In the genomic region with DNA sequence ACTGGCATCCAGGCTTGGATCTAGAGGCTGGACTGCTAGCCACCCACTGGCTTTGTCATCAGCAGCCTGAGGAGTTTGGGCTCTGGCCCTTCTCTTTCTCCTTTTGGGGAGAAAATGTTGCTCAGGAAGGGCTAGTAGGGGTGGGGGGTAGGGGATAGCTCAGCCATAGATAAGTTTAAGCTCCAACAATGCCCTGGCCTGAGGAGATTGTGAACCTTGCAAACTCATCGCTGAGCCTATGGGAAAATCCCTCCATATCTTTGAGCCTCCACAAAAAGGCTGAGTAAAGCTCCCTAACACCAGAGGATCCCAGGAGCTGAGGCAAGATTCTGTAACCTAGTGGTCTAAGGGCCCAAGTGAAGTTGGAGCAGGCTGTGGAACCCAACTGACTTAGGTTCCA, we compare ENCODE assay signal across 21 cellular contexts.
"Had no signal": no experiment of that assay in that cellular context is flagged by ENCODE, and none has a peak within 500 bp of the region (broad histone marks: within the 10 kb centered on the region; RNA-seq: fewer than 3 reads in every experiment).

No MANE protein-coding gene starts in this region.

- H3K9me3 ChIP-seq: MG63, SJSA1 had no signal

- H3K27ac ChIP-seq: HL-60, SJSA1, SK-N-MC had no signal

- DNase-seq: Karpas-422, KG1, MG63, NCI-H1092 treated with DMSO at 0.1 percent for 48 hours, NCI-H1436, NCI-H187, NCI-H2029, NCI-H2081 treated with DMSO at 0.1 percent for 48 hours, NCI-H2171, NCI-H226, NCI-H446, NCI-H510A, NCI-H524 treated with DMSO at 0.1 percent for 48 hours, NCI-H69, NCI-H774, Right ventricle myocardium superior, RPMI8226, SIG-M5 had no signal

- H3K27me3 ChIP-seq: MG63, SJSA1 had no signal

- H3K4me1 ChIP-seq: SJSA1 had no signal

- H3K36me3 ChIP-seq: MG63, SJSA1 had no signal

- H3K4me3 ChIP-seq: MG63, SJSA1, SK-N-MC had no signal
